In the genomic region with DNA sequence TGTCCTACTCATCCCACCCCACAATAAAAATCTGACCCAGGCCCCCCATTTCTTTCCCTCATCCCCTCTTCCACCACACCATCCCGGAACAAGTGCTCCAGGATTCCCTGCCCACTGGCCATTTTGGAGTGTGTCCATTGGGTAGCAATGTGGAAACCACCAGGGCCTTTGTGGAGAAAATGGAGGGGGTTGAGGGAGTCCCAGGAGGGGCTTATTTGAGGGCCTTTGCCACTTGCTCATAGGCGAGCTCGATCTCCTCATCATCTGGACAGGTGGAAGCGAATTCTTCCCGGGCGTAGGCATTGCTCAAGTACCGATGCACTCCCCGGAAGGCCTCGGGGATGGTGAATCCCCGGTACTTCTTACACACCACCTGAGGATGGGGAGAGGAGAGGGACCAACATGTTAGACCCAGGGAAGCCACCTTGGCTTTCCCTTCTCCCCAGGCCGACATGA, we compare ENCODE assay signal across 1 cellular context.
TF ChIP-seq lines count a peak whose summit lies in the region.

No MANE protein-coding gene starts in this region.

TF ChIP-seq in endothelial cell of umbilical vein, 7 proteins besides CTCF, POLR2A, EP300 and RAD21:
- TF ChIP-seq, protein P1, sequence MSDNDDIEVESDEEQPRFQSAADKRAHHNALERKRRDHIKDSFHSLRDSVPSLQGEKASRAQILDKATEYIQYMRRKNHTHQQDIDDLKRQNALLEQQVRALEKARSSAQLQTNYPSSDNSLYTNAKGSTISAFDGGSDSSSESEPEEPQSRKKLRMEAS (IDR thresholded peaks at IDR 0.05; ENCODE audit: insufficient read depth, insufficient read length) = no peak
- TF ChIP-seq POLR2AphosphoS5 (IDR thresholded peaks at IDR 0.05; ENCODE audit: insufficient read depth, low read depth, low read length) (no peak), FOS (IDR thresholded peaks at IDR 0.05; ENCODE audit: borderline replicate concordance, insufficient read depth, low read length) (no peak), EZH2 (IDR thresholded peaks at IDR 0.05; ENCODE audit: borderline replicate concordance, low read depth, low read length, severe bottlenecking) (no peak), JUN (IDR thresholded peaks at IDR 0.05; ENCODE audit: borderline replicate concordance, insufficient read depth, insufficient read length, low read depth) (no peak), GATA2 (IDR thresholded peaks at IDR 0.05; ENCODE audit: insufficient read depth, insufficient read length, low read depth, low read length) (no peak), MYC (IDR thresholded peaks at IDR 0.05; ENCODE audit: low read depth, low read length) (no peak)
